Comparison of ENCODE assay signal across 8 cellular contexts in the genomic region with DNA sequence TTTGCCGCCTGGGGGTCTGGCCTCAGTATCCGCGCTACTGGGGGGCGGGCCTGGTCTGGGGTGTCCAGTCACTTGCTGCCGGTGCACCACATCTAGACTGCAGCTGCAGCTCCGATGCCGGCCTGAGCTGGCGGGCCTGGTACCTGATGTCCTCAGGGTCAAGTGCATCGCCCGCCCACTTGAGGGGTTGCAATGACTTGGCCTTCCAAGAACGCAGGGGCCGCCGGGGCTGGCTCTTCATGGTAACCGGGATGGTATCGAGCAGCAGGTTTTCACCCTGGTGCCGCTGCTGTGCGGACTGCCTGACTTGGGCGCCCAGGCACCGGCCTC.
DNase-seq lines count a peak whose midpoint lies in the region; ATAC-seq, FAIRE-seq and TF ChIP-seq lines count a peak whose summit lies in the region.
"Not testable (repeated sequence)": the region's sequence is repeated elsewhere in the genome, so short reads cannot be mapped to it uniquely, and the experiment has no call there.

No MANE protein-coding gene starts in this region.

- not testable (repeated sequence) for H3K4me1 ChIP-seq in A549; HCT116 (ENCODE audit: control insufficient read depth in 1 of 2, insufficient read depth in 2 of 2, low read length in 2 of 2); esophagus (ENCODE audit: control insufficient read depth in 2 of 2, insufficient read depth in 2 of 2, low read length in 1 of 2); iPS-15b (ENCODE audit: control insufficient read depth, insufficient read depth, low read length); neuronal stem cell (ENCODE audit: control insufficient read depth in 2 of 2, insufficient read depth in 1 of 2, low read depth in 1 of 2, low read length in 2 of 2); spleen
- H3K4me1 ChIP-seq in K562 (replicated peaks in 1 of 2; ENCODE audit: control insufficient read depth in 2 of 2, insufficient read depth in 2 of 2, low read length in 2 of 2), result peaks cover 2 to 16% of the 10 kb centered on the region in 2 experiments; a peak in 2 of 5 replicates

- not testable (repeated sequence) for TF ChIP-seq CTCF in A549 (IDR thresholded peaks at IDR 0.05); HCT116 (IDR thresholded peaks at IDR 0.05 in 2 of 3, conservative IDR thresholded peaks at IDR 0.05 in 1 of 3; ENCODE audit: borderline replicate concordance in 1 of 3, insufficient read depth in 1 of 3, low read depth in 2 of 3, low read length in 2 of 3); WERI-Rb-1 (IDR thresholded peaks at IDR 0.05; ENCODE audit: low read depth, low read length); K562 (IDR thresholded peaks at IDR 0.05 in 2 of 3, conservative IDR thresholded peaks at IDR 0.05 in 1 of 3; ENCODE audit: insufficient read depth in 2 of 3, low read depth in 1 of 3, low read length in 3 of 3); spleen (IDR thresholded peaks at IDR 0.05 in 8 of 11, conservative IDR thresholded peaks at IDR 0.05 in 3 of 11)

- not testable (repeated sequence) for H3K23ac ChIP-seq in neuronal stem cell (ENCODE audit: low read depth, low read length, poor library complexity)

- H3K4ac ChIP-seq in neuronal stem cell (ENCODE audit: low read length), result not testable (repeated sequence)

- H3K9me1 ChIP-seq in K562 (ENCODE audit: control insufficient read depth, insufficient read depth, low read length), result not testable (repeated sequence)

- H3K18ac ChIP-seq in neuronal stem cell (ENCODE audit: low read length), result not testable (repeated sequence)

- H2AFZ ChIP-seq in HCT116 (ENCODE audit: low read depth, low read length, poor library complexity, severe bottlenecking); neuronal stem cell (ENCODE audit: low read length): not testable (repeated sequence)
- peak overlapping the region; percentile 94; the same call in 1 of the 2 replicates for H2AFZ ChIP-seq in K562 (ENCODE audit: low read depth, low read length)

- CTCF ChIA-PET in A549 (lab: Yijun Ruan, JAX); HCT116 (lab: Charles Lee); K562 (lab: Yijun Ruan, JAX; ENCODE audit: low intra/inter-chr PET ratio): not testable (repeated sequence)

- H2BK12ac ChIP-seq in neuronal stem cell (ENCODE audit: low read length), result not testable (repeated sequence)

- H4K8ac ChIP-seq in neuronal stem cell (ENCODE audit: low read depth, low read length), result not testable (repeated sequence)

- in situ Hi-C loops in K562 (cut with MboI), result loop anchor here (25.0 kb wide), 1 partner anchor 312 kb away; no protein-coding TSS in a partner anchor

- H2AK5ac ChIP-seq in neuronal stem cell (ENCODE audit: low read depth, low read length), result not testable (repeated sequence)

- not testable (repeated sequence) for H3K79me2 ChIP-seq in HCT116 (ENCODE audit: insufficient read depth, low read length)
- peaks cover 35% of the 10 kb centered on the region for H3K79me2 ChIP-seq in K562 (ENCODE audit: control insufficient read depth, insufficient read depth, low read length)

- ATAC-seq in A549, HCT116, K562: not testable (repeated sequence)

- not testable (repeated sequence) for H3K4me3 ChIP-seq in A549; WERI-Rb-1 (ENCODE audit: low read depth, low read length); neuronal stem cell (ENCODE audit: low read length in 2 of 2)
- H3K4me3 ChIP-seq in HCT116 (replicated peaks in 1 of 2; ENCODE audit: low read depth in 1 of 2, low read length in 2 of 2) (peak overlapping the region in 1 of 2 experiments; percentile 50; a peak in 1 of 4 replicates), K562 (peak overlapping the region; percentile 65; the same call in 1 of the 2 replicates), esophagus (ENCODE audit: low read depth in 1 of 2, low read length in 2 of 2) (peak overlapping the region; percentile 34 to 44), iPS-15b (ENCODE audit: low read depth, low read length) (peak overlapping the region; percentile 8), spleen (peak overlapping the region in 3 of 8 donors; percentile 31 to 45 (median 37))

- intact Hi-C loops in HCT116 (cut with micrococcal nuclease); spleen (cut with DNase I; ENCODE audit: low total_unique reads): not testable (repeated sequence)
- intact Hi-C loops in K562 (cut with micrococcal nuclease), result loop anchor here (5.0 kb wide), 1 partner anchor 52 kb away; no protein-coding TSS in a partner anchor

- 100% methylated on average over 4 of the region's 19 CpGs for WGBS in A549 (ENCODE audit: missing lambda C conversion rate)
- 93% methylated on average over 13 of the region's 19 CpGs for WGBS in K562 (ENCODE audit: insufficient coverage, low coverage, missing lambda C conversion rate)
- 62 to 70% methylated on average over 19 of the region's 19 CpGs for WGBS in esophagus, 2 donors
- no CpG with 5 or more reads among the region's 19 CpGs for WGBS in neuronal stem cell (ENCODE audit: extremely low coverage in 2 of 2, insufficient read length in 2 of 2, insufficient replicate concordance in 1 of 2), 2 donors
- 60 to 93% (median 72%) methylated on average over 8 to 19 of the region's 19 CpGs for WGBS in spleen, 5 donors

- not testable (repeated sequence) for H2BK5ac ChIP-seq in neuronal stem cell (ENCODE audit: low read length)

- not testable (repeated sequence) for H3K79me1 ChIP-seq in neuronal stem cell (ENCODE audit: low read depth, low read length)

- H3K27me3 ChIP-seq in HCT116 (ENCODE audit: insufficient read depth, low read length); WERI-Rb-1 (ENCODE audit: insufficient read depth, low read depth, severe bottlenecking); K562 (ENCODE audit: control insufficient read depth in 2 of 2, insufficient read depth in 2 of 2, low read length in 2 of 2); esophagus (ENCODE audit: control insufficient read depth in 1 of 2, insufficient read depth in 2 of 2, low read length in 2 of 2); iPS-15b (ENCODE audit: control insufficient read depth, insufficient read depth, low read length); neuronal stem cell (ENCODE audit: control insufficient read depth in 3 of 3, insufficient read depth in 3 of 3, low read depth in 1 of 3, low read length in 3 of 3): not testable (repeated sequence)
- H3K27me3 ChIP-seq in spleen (replicated peaks in 1 of 7), result peaks cover 0 to 28% (median 0%) of the 10 kb centered on the region in 7 donors

- TF ChIP-seq RAD21 in A549 (conservative IDR thresholded peaks at IDR 0.05 in 1 of 2, IDR thresholded peaks at IDR 0.05 in 1 of 2); HCT116 (IDR thresholded peaks at IDR 0.05; ENCODE audit: low read depth); K562 (CRISPR knock-in tag; conservative IDR thresholded peaks at IDR 0.05 in 1 of 2, IDR thresholded peaks at IDR 0.05 in 1 of 2): not testable (repeated sequence)

- not testable (repeated sequence) for BruUV-seq in HCT116 (replicated peaks; lab: Mats Ljungman, UMichigan); K562 (replicated peaks; lab: Mats Ljungman, UMichigan)

- H3K27ac ChIP-seq in A549 (peak overlapping the region in 1 of 2 experiments; percentile 89; a peak in 3 of 6 replicates), spleen (peak overlapping the region in 1 of 8 donors; percentile 72)
- H3K27ac ChIP-seq in HCT116 (ENCODE audit: low read depth, low read length); WERI-Rb-1; K562 (ENCODE audit: extremely low read depth, low read depth, low read length); esophagus (ENCODE audit: low read depth in 2 of 2, low read length in 1 of 2); neuronal stem cell (replicated peaks; ENCODE audit: low read length): not testable (repeated sequence)

- not testable (repeated sequence) for TF ChIP-seq EP300 in A549 (IDR thresholded peaks at IDR 0.05); K562 (IDR thresholded peaks at IDR 0.05; ENCODE audit: low read length)

- H4K20me1 ChIP-seq in HCT116 (ENCODE audit: insufficient read depth); K562 (replicated peaks; ENCODE audit: control insufficient read depth, insufficient read depth, low read length): not testable (repeated sequence)

- not testable (repeated sequence) for H2BK120ac ChIP-seq in neuronal stem cell (ENCODE audit: low read depth, low read length)

- not testable (repeated sequence) for H3K9me2 ChIP-seq in HCT116 (ENCODE audit: insufficient read depth)

- not testable (repeated sequence) for H4K91ac ChIP-seq in neuronal stem cell (ENCODE audit: low read depth, low read length, poor library complexity)

- not testable (repeated sequence) for TF ChIP-seq POLR2A in A549 (IDR thresholded peaks at IDR 0.05; ENCODE audit: low read length); HCT116 (IDR thresholded peaks at IDR 0.05; ENCODE audit: borderline replicate concordance, extremely low read depth, insufficient read depth, insufficient read length); K562 (conservative IDR thresholded peaks at IDR 0.05); spleen (IDR thresholded peaks at IDR 0.05)

- not testable (repeated sequence) for H3K14ac ChIP-seq in neuronal stem cell (ENCODE audit: low read length)

- H3K9me3 ChIP-seq in A549; HCT116 (ENCODE audit: control insufficient read depth in 1 of 2, insufficient read depth in 1 of 2, low read depth in 1 of 2, low read length in 2 of 2); WERI-Rb-1 (ENCODE audit: severe bottlenecking); K562 (replicated peaks; ENCODE audit: control insufficient read depth, insufficient read depth, low read depth, low read length); esophagus (ENCODE audit: control insufficient read depth in 2 of 2, insufficient read depth in 1 of 2, low read depth in 1 of 2, low read length in 1 of 2); iPS-15b (ENCODE audit: control insufficient read depth, insufficient read depth, low read length); neuronal stem cell (replicated peaks in 1 of 2; ENCODE audit: control insufficient read depth in 2 of 2, insufficient read depth in 1 of 2, low read depth in 1 of 2, low read length in 2 of 2): not testable (repeated sequence)
- peaks cover 0 to 25% (median 5%) of the 10 kb centered on the region in 8 donors for H3K9me3 ChIP-seq in spleen

- POLR2A ChIA-PET in A549 (lab: Yijun Ruan, JAX); HCT116 (lab: Charles Lee): not testable (repeated sequence)
- POLR2A ChIA-PET in K562 (lab: Yijun Ruan, JAX), result interaction anchor here (0.6 kb wide), 1 partner anchor 787 kb away, joined by 3 read pairs; no protein-coding TSS in a partner anchor

- not testable (repeated sequence) for H3K9ac ChIP-seq in HCT116 (ENCODE audit: low read length); iPS-15b (ENCODE audit: low read depth, low read length)
- peak overlapping the region in 1 of 2 experiments; percentile 58; a peak in 1 of 4 replicates for H3K9ac ChIP-seq in K562 (ENCODE audit: insufficient read depth in 1 of 2, low read depth in 2 of 2, low read length in 2 of 2)
- H3K9ac ChIP-seq in neuronal stem cell (ENCODE audit: low read depth, low read length, poor library complexity), result peak overlapping the region; percentile 60

- peak overlapping the region; percentile 77; the same call in 1 of the 3 replicates for H3K4me2 ChIP-seq in A549
- peak overlapping the region; percentile 67 for H3K4me2 ChIP-seq in HCT116 (ENCODE audit: low read length)
- not testable (repeated sequence) for H3K4me2 ChIP-seq in K562 (ENCODE audit: insufficient read depth, low read length); neuronal stem cell (ENCODE audit: insufficient read depth, low read length, poor library complexity, severe bottlenecking)

- not testable (repeated sequence) for FAIRE-seq in A549 (lab: Jason Lieb, UNC); K562 (lab: Jason Lieb, UNC)

- H2BK15ac ChIP-seq in neuronal stem cell (ENCODE audit: low read length), result not testable (repeated sequence)

- not testable (repeated sequence) for DNase-seq in A549 (ENCODE audit: low read depth in 1 of 2, low spot score in 1 of 2); HCT116 (ENCODE audit: low read depth, low spot score); K562 (ENCODE audit: extremely low read depth in 1 of 4, low spot score in 3 of 4); neuronal stem cell (ENCODE audit: low spot score)
- DNase-seq in WERI-Rb-1, result peak; percentile 4
- DNase-seq in spleen, result peak; percentile 74

- RAD21 ChIA-PET in HCT116 (lab: Charles Lee; ENCODE audit: low non-redundant PET in 1 of 2, low total read pairs in 2 of 2, uncharacterized antibody in 2 of 2, unreplicated experiment in 2 of 2), result not testable (repeated sequence)

- not testable (repeated sequence) for H3K36me3 ChIP-seq in HCT116 (ENCODE audit: control insufficient read depth in 1 of 2, insufficient read depth in 2 of 2, low read length in 2 of 2); WERI-Rb-1; K562 (ENCODE audit: control insufficient read depth, insufficient read depth, low read length); esophagus (ENCODE audit: control insufficient read depth in 2 of 2, insufficient read depth in 2 of 2, low read length in 1 of 2); iPS-15b (ENCODE audit: control insufficient read depth, insufficient read depth, low read length); neuronal stem cell (replicated peaks in 1 of 2; ENCODE audit: control insufficient read depth in 2 of 2, insufficient read depth in 2 of 2, low read length in 2 of 2); spleen
